ENCODE assay signal across 21 cellular contexts in the genomic region with DNA sequence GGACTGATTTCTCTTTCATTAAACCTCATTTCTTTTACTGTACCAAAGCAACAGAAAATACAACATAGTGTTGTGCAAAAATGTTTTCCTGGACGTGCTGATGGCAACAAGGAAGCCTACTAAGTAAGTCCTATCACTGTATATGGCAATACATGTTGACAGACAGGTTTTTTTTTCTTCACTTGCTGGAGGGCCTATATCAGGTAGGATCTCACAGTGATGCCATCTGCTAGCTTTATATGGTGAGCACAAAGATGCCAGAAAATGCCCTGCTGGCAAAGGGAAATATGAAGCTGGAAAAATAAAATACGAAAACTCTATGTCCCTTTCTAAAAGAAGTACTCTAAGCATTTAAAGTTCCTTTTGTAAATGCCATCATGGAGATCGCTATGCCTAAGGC.
A peak's percentile ranks its signal among the peaks of the same experiment; 100 is the strongest.
DNase-seq lines count a peak whose midpoint lies in the region; TF ChIP-seq lines count a peak whose summit lies in the region.
"Had no signal": no experiment of that assay in that cellular context is flagged by ENCODE, and none has a peak within 500 bp of the region (broad histone marks: within the 10 kb centered on the region; RNA-seq: fewer than 3 reads in every experiment).

No MANE protein-coding gene starts in this region.

- H3K27me3 ChIP-seq in breast epithelium (no peaks in the 10 kb centered on the region), tibial nerve (no peaks in the 10 kb centered on the region)
- H3K27me3 ChIP-seq: right lobe of liver had no signal

- H3K36me3 Mint-ChIP-seq in mesothelial cell of epicardium = no peaks in the 10 kb centered on the region
- no peaks in the 10 kb centered on the region for H3K36me3 Mint-ChIP-seq in nephron progenitor cell (ENCODE audit: low read depth)

- H3K9me3 ChIP-seq in breast epithelium (no peaks in the 10 kb centered on the region), tibial nerve (no peaks in the 10 kb centered on the region)
- H3K9me3 ChIP-seq: right lobe of liver had no signal

- 46% methylated on average over 3 of the region's 3 CpGs for WGBS in tibial nerve, 2 donors

- H3K4me3 ChIP-seq in breast epithelium = no peak overlapping the region
- peak overlapping the region in 1 of 4 donors; percentile 50 for H3K4me3 ChIP-seq in tibial nerve
- H3K4me3 ChIP-seq: lung, right lobe of liver had no signal

- peak overlapping the region; percentile 93 for H3K27ac Mint-ChIP-seq in mesothelial cell of epicardium
- H3K27ac Mint-ChIP-seq in nephron progenitor cell = no peak overlapping the region

- TF ChIP-seq POLR2A in breast epithelium (IDR thresholded peaks at IDR 0.05) (no peak), tibial nerve (IDR thresholded peaks at IDR 0.05) (no peak)

- H3K9me3 Mint-ChIP-seq in mesothelial cell of epicardium (no peaks in the 10 kb centered on the region), nephron progenitor cell (no peaks in the 10 kb centered on the region)

- H3K4me3 Mint-ChIP-seq in mesothelial cell of epicardium (peak overlapping the region; percentile 25), nephron progenitor cell (no peak overlapping the region)

- H3K27ac ChIP-seq in breast epithelium = peak overlapping the region; percentile 38 to 53
- H3K27ac ChIP-seq in tibial nerve = peak overlapping the region in 3 of 4 donors; percentile 26 to 87 (median 84)
- H3K27ac ChIP-seq: 22Rv1, RWPE1 had no signal

- peaks cover 1% of the 10 kb centered on the region for H3K27me3 Mint-ChIP-seq in mesothelial cell of epicardium (ENCODE audit: low read depth)
- peaks cover 2% of the 10 kb centered on the region for H3K27me3 Mint-ChIP-seq in nephron progenitor cell (ENCODE audit: low read depth, poor library complexity)

- TF ChIP-seq CTCF in breast epithelium (IDR thresholded peaks at IDR 0.05) (no peak), mesothelial cell of epicardium (IDR thresholded peaks at IDR 0.05; ENCODE audit: unreplicated experiment) (no peak), tibial nerve (IDR thresholded peaks at IDR 0.05) (no peak), nephron progenitor cell (IDR thresholded peaks at IDR 0.05) (no peak)

- DNase-seq in DMS 273 (lab: John Stamatoyannopoulos, UW; ENCODE audit: unreplicated experiment) (peak; percentile 58), DMS 273 treated with DMSO at 0.1 percent for 48 hours (lab: John Stamatoyannopoulos, UW) (no peak), breast epithelium (ENCODE audit: low spot score in 2 of 2) (no peak), mesothelial cell of epicardium (ENCODE audit: low spot score in 2 of 2, unreplicated experiment in 2 of 2) (no peak), tibial nerve (ENCODE audit: low spot score in 2 of 2) (no peak), DMS153 treated with DMSO at 0.1 percent for 48 hours (lab: John Stamatoyannopoulos, UW; ENCODE audit: unreplicated experiment) (no peak), T-helper 2 cell (no peak), nephron progenitor cell (no peak)
- DNase-seq: activated CD8-positive, alpha-beta memory T cell treated with anti-CD3 and anti-CD28 coated beads for 24 hours; activated naive CD4-positive, alpha-beta T cell treated with anti-CD3 and anti-CD28 coated beads, Interleukin-2, amount 50 U/mL, for 16 hours; activated T-cell treated with anti-CD3 and anti-CD28 coated beads, Interleukin-2, amount 50 U/mL, for 48 hours; dermis blood vessel endothelial cell; EL; hippocampal formation; Karpas-422; NCI-H1105; right lobe of liver; stimulated activated CD4-positive, alpha-beta T cell treated with anti-CD3 and anti-CD28 coated beads, Interleukin-15, amount 100 ng/mL, for 24 hours had no signal

- intact Hi-C loops in breast epithelium (cut with DNase I; ENCODE audit: low total_unique reads) = no loop called here

- H3K36me3 ChIP-seq in breast epithelium = no peaks in the 10 kb centered on the region
- H3K36me3 ChIP-seq in tibial nerve = peaks cover 0 to 10% (median 0%) of the 10 kb centered on the region in 3 donors

- H3K4me1 ChIP-seq in breast epithelium (no peaks in the 10 kb centered on the region), tibial nerve (peaks cover 0 to 14% (median 1%) of the 10 kb centered on the region in 4 donors)

- TF ChIP-seq EP300 in tibial nerve (IDR thresholded peaks at IDR 0.05) = no peak

- H3K4me1 Mint-ChIP-seq in mesothelial cell of epicardium (peaks cover 47% of the 10 kb centered on the region), nephron progenitor cell (peaks cover 44% of the 10 kb centered on the region)
